2 cellular contexts compared by ENCODE assay signal in genomic region chr12:32892369-32892768, GRCh38.
TF ChIP-seq lines count a peak whose summit lies in the region.

No MANE protein-coding gene starts in this region.

TF ChIP-seq in K562, 482 proteins besides CTCF, POLR2A, EP300 and RAD21:
- TF ChIP-seq FOSL1 (tag; conservative IDR thresholded peaks at IDR 0.05): 0 out of 2 replicates have a peak, but pooled peaks have one; percentile 14
TF ChIP-seq in K562: peak in this region for 1; not testable (repeated sequence) for 481.

TF ChIP-seq in HepG2, 621 proteins besides CTCF, POLR2A, EP300 and RAD21:
- TF ChIP-seq JUNB (CRISPR knock-in tag; IDR thresholded peaks at IDR 0.05; ENCODE audit: borderline replicate concordance): peak; percentile 8; the same call in 1 of the 2 replicates
